In the genomic region with DNA sequence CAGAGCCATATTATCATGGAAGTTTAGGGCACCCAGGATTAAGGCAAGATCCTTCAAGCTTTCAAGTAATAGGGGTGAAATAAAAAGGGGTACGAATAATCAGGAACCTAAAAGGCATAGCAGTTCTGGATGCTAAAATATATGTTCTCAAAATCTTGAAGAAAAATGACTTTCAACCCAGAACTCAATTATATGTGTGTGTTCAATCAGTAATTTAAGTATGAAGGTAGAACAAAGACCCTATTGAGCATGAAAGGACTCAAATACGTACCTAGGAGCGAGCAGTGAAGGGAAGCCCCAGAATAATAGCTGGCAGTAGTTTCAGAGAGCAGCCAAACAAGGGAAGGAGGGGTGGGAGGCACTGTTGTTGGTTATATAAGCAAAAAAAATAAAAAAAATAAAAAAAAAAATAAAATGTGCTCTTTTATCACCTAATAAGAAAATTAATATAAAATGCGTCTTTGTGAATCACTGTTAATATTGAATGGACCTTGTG, we compare ENCODE assay signal across 15 cellular contexts.
"Had no signal": no experiment of that assay in that cellular context is flagged by ENCODE, and none has a peak within 500 bp of the region (broad histone marks: within the 10 kb centered on the region; RNA-seq: fewer than 3 reads in every experiment).

No MANE protein-coding gene starts in this region.

- H3K27me3 ChIP-seq: tibial artery, uterus had no signal

- H3K9me3 ChIP-seq: tibial artery, uterus had no signal

- DNase-seq: activated CD4-positive, alpha-beta T cell treated with anti-CD3 and anti-CD28 coated beads for 4 hours; activated CD8-positive, alpha-beta T cell treated with anti-CD3 and anti-CD28 coated beads for 36 hours; activated naive CD4-positive, alpha-beta T cell treated with Interleukin-2 at 50 U/mL for 16 hours; central memory CD4-positive, alpha-beta T cell; erythroblast; kidney glomerular epithelial cell; stimulated activated CD4-positive, alpha-beta T cell treated with anti-CD3 and anti-CD28 coated beads, Interleukin-15, amount 100 ng/mL, for 24 hours; stimulated activated CD4-positive, alpha-beta T cell treated with anti-CD3 and anti-CD28 coated beads, Interleukin-4, amount 100 ng/mL, for 24 hours; stimulated activated naive CD8-positive, alpha-beta T cell treated with anti-CD3 and anti-CD28 coated beads, Interleukin-15, amount 100 ng/mL, for 72 hours; T-helper 9 cell; tibial artery; uterus; WERI-Rb-1 had no signal

- H3K4me3 ChIP-seq: tibial artery, uterus had no signal

- H3K9me3 Mint-ChIP-seq: activated CD8-positive, alpha-beta T cell treated with anti-CD3 and anti-CD28 coated beads for 36 hours; dendritic cell treated with granulocyte-macrophage colony-stimulating factor and Interleukin-4, amounts not matched to agents 40 ng/mL and 50 ng/mL, for 4 days; nephron; stimulated activated naive CD8-positive, alpha-beta T cell treated with anti-CD3 and anti-CD28 coated beads, Interleukin-15, amount 100 ng/mL, for 72 hours had no signal

- H3K4me1 ChIP-seq: uterus had no signal

- H3K36me3 ChIP-seq: tibial artery, uterus, WERI-Rb-1 had no signal

- H3K4me1 Mint-ChIP-seq: stimulated activated naive CD8-positive, alpha-beta T cell treated with anti-CD3 and anti-CD28 coated beads, Interleukin-15, amount 100 ng/mL, for 72 hours had no signal

- ATAC-seq: activated CD8-positive, alpha-beta T cell treated with anti-CD3 and anti-CD28 coated beads for 36 hours; stimulated activated naive CD8-positive, alpha-beta T cell treated with anti-CD3 and anti-CD28 coated beads, Interleukin-15, amount 100 ng/mL, for 72 hours had no signal

- H3K27ac ChIP-seq: tibial artery, uterus, WERI-Rb-1 had no signal

- H3K27ac Mint-ChIP-seq: activated CD8-positive, alpha-beta T cell treated with anti-CD3 and anti-CD28 coated beads for 36 hours; dendritic cell treated with granulocyte-macrophage colony-stimulating factor and Interleukin-4, amounts not matched to agents 40 ng/mL and 50 ng/mL, for 4 days; stimulated activated naive CD8-positive, alpha-beta T cell treated with anti-CD3 and anti-CD28 coated beads, Interleukin-15, amount 100 ng/mL, for 72 hours had no signal

- H3K4me3 Mint-ChIP-seq: activated CD8-positive, alpha-beta T cell treated with anti-CD3 and anti-CD28 coated beads for 36 hours; dendritic cell treated with granulocyte-macrophage colony-stimulating factor and Interleukin-4, amounts not matched to agents 40 ng/mL and 50 ng/mL, for 4 days; stimulated activated naive CD8-positive, alpha-beta T cell treated with anti-CD3 and anti-CD28 coated beads, Interleukin-15, amount 100 ng/mL, for 72 hours had no signal
